In the genomic region with DNA sequence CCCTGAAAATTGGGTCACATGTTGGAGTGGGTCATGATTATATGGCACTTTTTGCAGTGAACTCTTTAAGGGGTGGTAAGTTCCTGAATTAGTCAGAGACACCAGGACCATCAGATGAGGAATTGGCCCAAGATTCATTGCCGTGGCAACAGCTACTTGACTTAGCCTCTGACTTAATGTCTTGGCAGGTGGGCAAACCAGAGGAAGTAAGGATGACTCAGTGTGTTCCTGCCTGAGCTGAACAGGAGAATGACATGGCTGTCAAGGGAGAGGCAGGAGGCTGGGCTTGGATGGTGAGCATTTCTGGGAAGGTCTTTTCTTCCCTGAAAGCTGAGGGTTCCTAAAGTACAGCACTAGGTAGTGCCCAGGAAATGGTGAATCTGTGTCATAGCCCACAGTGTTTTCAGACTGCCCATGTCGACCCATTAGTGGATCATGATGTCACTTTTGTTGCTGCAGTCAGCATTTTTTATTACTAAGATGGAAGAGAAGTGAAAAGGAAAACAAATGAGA, we compare ENCODE assay signal across 8 cellular contexts.
DNase-seq lines count a peak whose midpoint lies in the region; ATAC-seq and TF ChIP-seq lines count a peak whose summit lies in the region.

No MANE protein-coding gene starts in this region.

- H3K36me3 Mint-ChIP-seq in CD8-positive, alpha-beta T cell = peaks cover 15% of the 10 kb centered on the region
- peaks cover 3 to 15% of the 10 kb centered on the region in 2 donors for H3K36me3 Mint-ChIP-seq in activated naive CD4-positive, alpha-beta T cell treated with anti-CD3 and anti-CD28 coated beads, Interleukin-2, amount 50 U/mL, for 72 hours
- peaks cover 4% of the 10 kb centered on the region for H3K36me3 Mint-ChIP-seq in type B pancreatic cell
- H3K36me3 Mint-ChIP-seq in effector memory CD8-positive, alpha-beta T cell (ENCODE audit: insufficient read depth) = peaks cover 10% of the 10 kb centered on the region

- intact Hi-C loops in CD8-positive, alpha-beta T cell (cut with DNase I, micrococcal nuclease) = no loop called here

- H3K27ac Mint-ChIP-seq in CD8-positive, alpha-beta T cell = no peak overlapping the region
- peak overlapping the region; percentile 76 to 83 for H3K27ac Mint-ChIP-seq in activated naive CD4-positive, alpha-beta T cell treated with anti-CD3 and anti-CD28 coated beads, Interleukin-2, amount 50 U/mL, for 72 hours
- no peak overlapping the region for H3K27ac Mint-ChIP-seq in type B pancreatic cell
- peak overlapping the region in 1 of 2 donors; percentile 68 for H3K27ac Mint-ChIP-seq in effector memory CD8-positive, alpha-beta T cell

- DNase-seq in CD8-positive, alpha-beta T cell = peak in 2 of 7 experiments; percentile 18 to 29
- DNase-seq in HPDE6-E6E7 (ENCODE audit: extremely low spot score) (peak; percentile 96), iris pigment epithelial cell (ENCODE audit: low read depth) (peak; percentile 98), tibial nerve (ENCODE audit: low spot score in 2 of 2) (peak; percentile 65 to 87), SK-N-DZ (ENCODE audit: low spot score) (no peak), type B pancreatic cell (ENCODE audit: extremely low spot score, unreplicated experiment) (no peak)
- DNase-seq in activated naive CD4-positive, alpha-beta T cell treated with anti-CD3 and anti-CD28 coated beads, Interleukin-2, amount 50 U/mL, for 72 hours (ENCODE audit: low spot score in 2 of 2) = peak; percentile 38 to 72
- DNase-seq in effector memory CD8-positive, alpha-beta T cell = no peak

- peaks cover 2% of the 10 kb centered on the region for H3K36me3 ChIP-seq in CD8-positive, alpha-beta T cell (ENCODE audit: insufficient read depth, low read length)
- H3K36me3 ChIP-seq in tibial nerve = no peaks in the 10 kb centered on the region

- TF ChIP-seq POLR2A in tibial nerve (IDR thresholded peaks at IDR 0.05) = no peak

- peak in 1 of 2 donors; percentile 59 for TF ChIP-seq EP300 in tibial nerve (IDR thresholded peaks at IDR 0.05)

- no peaks in the 10 kb centered on the region for H3K27me3 Mint-ChIP-seq in CD8-positive, alpha-beta T cell (ENCODE audit: low read depth)
- no peaks in the 10 kb centered on the region for H3K27me3 Mint-ChIP-seq in type B pancreatic cell
- H3K27me3 Mint-ChIP-seq in effector memory CD8-positive, alpha-beta T cell = peaks cover 0 to 7% of the 10 kb centered on the region in 2 donors

- H3K4me1 Mint-ChIP-seq in CD8-positive, alpha-beta T cell (ENCODE audit: low read depth) = peaks cover 21% of the 10 kb centered on the region
- H3K4me1 Mint-ChIP-seq in type B pancreatic cell (ENCODE audit: unreplicated experiment) = peaks cover 5% of the 10 kb centered on the region
- peaks cover 16 to 17% of the 10 kb centered on the region in 2 donors for H3K4me1 Mint-ChIP-seq in effector memory CD8-positive, alpha-beta T cell (ENCODE audit: low read depth in 2 of 2)

- no peak overlapping the region for H3K4me3 Mint-ChIP-seq in CD8-positive, alpha-beta T cell
- H3K4me3 Mint-ChIP-seq in type B pancreatic cell = no peak overlapping the region
- no peak overlapping the region for H3K4me3 Mint-ChIP-seq in effector memory CD8-positive, alpha-beta T cell

- peak; percentile 64 for ATAC-seq in CD8-positive, alpha-beta T cell
- peak; percentile 95 to 96 for ATAC-seq in activated naive CD4-positive, alpha-beta T cell treated with anti-CD3 and anti-CD28 coated beads, Interleukin-2, amount 50 U/mL, for 72 hours
- ATAC-seq in effector memory CD8-positive, alpha-beta T cell (replicated peaks) = no peak

- POLR2A ChIA-PET in CD8-positive, alpha-beta T cell (lab: Charles Lee) = no interaction called here

- no peaks in the 10 kb centered on the region for H3K9me3 Mint-ChIP-seq in CD8-positive, alpha-beta T cell
- peaks cover 3 to 7% of the 10 kb centered on the region in 2 donors for H3K9me3 Mint-ChIP-seq in activated naive CD4-positive, alpha-beta T cell treated with anti-CD3 and anti-CD28 coated beads, Interleukin-2, amount 50 U/mL, for 72 hours
- no peaks in the 10 kb centered on the region for H3K9me3 Mint-ChIP-seq in type B pancreatic cell
- no peaks in the 10 kb centered on the region for H3K9me3 Mint-ChIP-seq in effector memory CD8-positive, alpha-beta T cell

- no peaks in the 10 kb centered on the region for H3K27me3 ChIP-seq in CD8-positive, alpha-beta T cell (ENCODE audit: insufficient read depth, low read length)
- no peaks in the 10 kb centered on the region for H3K27me3 ChIP-seq in tibial nerve

- H3K9me3 ChIP-seq in CD8-positive, alpha-beta T cell (ENCODE audit: low read length) = no peaks in the 10 kb centered on the region
- H3K9me3 ChIP-seq in tibial nerve = no peaks in the 10 kb centered on the region

- WGBS in tibial nerve, 2 donors = 20 to 57% methylated on average over 2 of the region's 2 CpGs

- no peak for TF ChIP-seq CTCF in CD8-positive, alpha-beta T cell (IDR thresholded peaks at IDR 0.05)
- TF ChIP-seq CTCF in tibial nerve (IDR thresholded peaks at IDR 0.05) = no peak
- no peak for TF ChIP-seq CTCF in type B pancreatic cell (conservative IDR thresholded peaks at IDR 0.05)

- H3K27ac ChIP-seq in CD8-positive, alpha-beta T cell (ENCODE audit: low read depth, low read length) = no peak overlapping the region
- H3K27ac ChIP-seq in tibial nerve = peak overlapping the region in 2 of 4 donors; percentile 54 to 72

- no peaks in the 10 kb centered on the region for H3K4me1 ChIP-seq in CD8-positive, alpha-beta T cell (ENCODE audit: insufficient read depth, low read length)
- H3K4me1 ChIP-seq in tibial nerve = peaks cover 0 to 23% (median 0%) of the 10 kb centered on the region in 4 donors

- no peak overlapping the region for H3K4me3 ChIP-seq in CD8-positive, alpha-beta T cell (ENCODE audit: low read depth, low read length)
- H3K4me3 ChIP-seq in tibial nerve = no peak overlapping the region

- CTCF ChIA-PET in CD8-positive, alpha-beta T cell (lab: Charles Lee) = no interaction called here

Comparison
In these comparisons a context has a peak if more than half of its experiments do, and no peak if none do; other contexts are left out.
1. DNase-seq: peak in HPDE6-E6E7 (single experiment), activated naive CD4-positive, alpha-beta T cell treated with anti-CD3 and anti-CD28 coated beads, Interleukin-2, amount 50 U/mL, for 72 hours (2 of 2), iris pigment epithelial cell (single experiment) and tibial nerve (2 of 2); none in SK-N-DZ (single experiment), type B pancreatic cell (single experiment) and effector memory CD8-positive, alpha-beta T cell (0 of 3).
2. H3K27ac Mint-ChIP-seq: peak in activated naive CD4-positive, alpha-beta T cell treated with anti-CD3 and anti-CD28 coated beads, Interleukin-2, amount 50 U/mL, for 72 hours (2 of 2); none in CD8-positive, alpha-beta T cell (single experiment) and type B pancreatic cell (single experiment).